Comparison of ENCODE assay signal across 12 cellular contexts in genomic region chr11:35623708-35624168, GRCh38. TPM values are rescaled to one million over a fixed set of nuclear protein-coding genes. Genes with fewer than 3 reads are reported as not detected.
DNase-seq lines count a peak whose midpoint lies in the region; TF ChIP-seq lines count a peak whose summit lies in the region.
"Had no signal": no experiment of that assay in that cellular context is flagged by ENCODE, and none has a peak within 500 bp of the region (broad histone marks: within the 10 kb centered on the region; RNA-seq: fewer than 3 reads in every experiment).

No MANE protein-coding gene starts in this region.

- TF ChIP-seq CTCF in AG09309 (IDR thresholded peaks at IDR 0.05; ENCODE audit: control insufficient read depth, insufficient read depth, low read depth, low read length, missing control alignments) = no peak
- no peak for TF ChIP-seq CTCF in hepatocyte (IDR thresholded peaks at IDR 0.05; ENCODE audit: poor library complexity)
- no peak for TF ChIP-seq CTCF in GM10248 (IDR thresholded peaks at IDR 0.05; ENCODE audit: control extremely low read depth, extremely low read depth, low read depth, missing control alignments)

- CTCF ChIA-PET in GM10248 (lab: Yijun Ruan, JAX) = no interaction called here

- H3K79me2 ChIP-seq in hepatocyte = no peaks in the 10 kb centered on the region

- H3K9me3 ChIP-seq in adipocyte (ENCODE audit: control insufficient read depth, low read length) = no peaks in the 10 kb centered on the region
- H3K9me3 ChIP-seq in hepatocyte (ENCODE audit: low read depth) = no peaks in the 10 kb centered on the region
- H3K9me3 ChIP-seq: esophagus squamous epithelium, sigmoid colon had no signal

- H3K36me3 ChIP-seq in adipocyte (ENCODE audit: control insufficient read depth, insufficient read depth, low read length, severe bottlenecking) = no peaks in the 10 kb centered on the region
- no peaks in the 10 kb centered on the region for H3K36me3 ChIP-seq in hepatocyte (replicated peaks; ENCODE audit: insufficient read depth, low read depth)
- H3K36me3 ChIP-seq: esophagus squamous epithelium, sigmoid colon had no signal

- no peaks in the 10 kb centered on the region for H3K9me2 ChIP-seq in hepatocyte (replicated peaks; ENCODE audit: insufficient read depth)

- H3K4me3 ChIP-seq in AG09309 (ENCODE audit: control insufficient read depth, low read depth, low read length) (no peak overlapping the region), adipocyte (ENCODE audit: low read length) (no peak overlapping the region), hepatocyte (no peak overlapping the region)
- H3K4me3 ChIP-seq: esophagus squamous epithelium, sigmoid colon had no signal

- peaks cover 52% of the 10 kb centered on the region for H3K4me1 ChIP-seq in adipocyte (ENCODE audit: control insufficient read depth, insufficient read depth, low read length)
- H3K4me1 ChIP-seq in hepatocyte (ENCODE audit: insufficient read depth) = peaks cover 19% of the 10 kb centered on the region

- 77% methylated on average over 8 of the region's 8 CpGs for WGBS in hepatocyte (ENCODE audit: low lambda C conversion rate, missing lambda C conversion rate)

- H2AFZ ChIP-seq in hepatocyte = no peak overlapping the region

- H3K27ac ChIP-seq in hepatocyte = peak overlapping the region; percentile 16
- H3K27ac ChIP-seq: esophagus squamous epithelium, sigmoid colon had no signal

- POLR2A ChIA-PET in GM10248 (lab: Yijun Ruan, JAX) = interaction anchor here (0.8 kb wide), 1 partner anchor 11 kb away, joined by 3 read pairs; no protein-coding TSS in a partner anchor

- H3K9ac ChIP-seq in adipocyte (ENCODE audit: low read length) = no peak overlapping the region

- H4K20me1 ChIP-seq in hepatocyte (ENCODE audit: insufficient read depth, poor library complexity, severe bottlenecking) = no peaks in the 10 kb centered on the region

- no peaks in the 10 kb centered on the region for H3K27me3 ChIP-seq in adipocyte (replicated peaks; ENCODE audit: control insufficient read depth, insufficient read depth, low read length)
- H3K27me3 ChIP-seq in hepatocyte = no peaks in the 10 kb centered on the region

- H3K4me2 ChIP-seq in hepatocyte = no peak overlapping the region

- peak; percentile 56 for DNase-seq in AG09309 (ENCODE audit: low read depth)
- DNase-seq in Kasumi-1 (lab: John Stamatoyannopoulos, UW) = peak; percentile 74 to 79
- DNase-seq in adipocyte (ENCODE audit: low read depth) = peak; percentile 32
- peak; percentile 39 for DNase-seq in hepatocyte (ENCODE audit: low spot score)
- no peak for DNase-seq in NCI-H1092 (lab: John Stamatoyannopoulos, UW)
- DNase-seq in GM10248 (ENCODE audit: extremely low spot score) = no peak
- no peak for DNase-seq in SK-N-DZ (ENCODE audit: low spot score)
- no peak for DNase-seq in activated CD4-positive, alpha-beta T cell treated with anti-CD3 and anti-CD28 coated beads for 48 hours
- DNase-seq: activated CD4-positive, alpha-beta T cell treated with anti-CD3 and anti-CD28 coated beads, Interleukin-2, amount 50 U/mL, for 48 hours; activated naive CD8-positive, alpha-beta T cell treated with anti-CD3 and anti-CD28 coated beads, Interleukin-2, amount 10 ng/mL, durations not matched to agents 7 days and 5 days; esophagus squamous epithelium; sigmoid colon had no signal

RNA-seq across cellular contexts. Expression of gene FJX1, which starts 5.5 kb away (rescaled TPM):
- 12.4 and 13.5 TPM in 2 replicates for total RNA-seq in hepatocyte
- 29.0 and 34.8 TPM in 2 replicates for polyA plus RNA-seq in hepatocyte
- 47.2 and 48.4 TPM in 2 replicates for polyA plus RNA-seq in SK-N-DZ (2014; cell fraction: cytosol; rRNA removed)
- 43.5 and 47.9 TPM in 2 replicates for polyA plus RNA-seq in SK-N-DZ (2014; cell fraction: nucleus; rRNA removed)

RNA-seq across cellular contexts. Expression of gene TRIM44, which starts 38.8 kb away (rescaled TPM):
- 20.4 and 20.8 TPM in 2 replicates for total RNA-seq in hepatocyte
- 43.2 and 44.1 TPM in 2 replicates for polyA plus RNA-seq in hepatocyte
- polyA plus RNA-seq in SK-N-DZ (2014; cell fraction: cytosol; rRNA removed) = 17.0 and 17.4 TPM in 2 replicates
- polyA plus RNA-seq in SK-N-DZ (2014; cell fraction: nucleus; rRNA removed) = 23.5 and 32.9 TPM in 2 replicates

Comparison
In these comparisons a context has a peak if more than half of its experiments do, and no peak if none do; other contexts are left out.
1. DNase-seq: peak in AG09309 (single experiment), Kasumi-1 (2 of 2), adipocyte (single experiment) and hepatocyte (single experiment); none in NCI-H1092 (single experiment), GM10248 (single experiment), SK-N-DZ (single experiment) and activated CD4-positive, alpha-beta T cell treated with anti-CD3 and anti-CD28 coated beads for 48 hours (single experiment).